In the genomic region with DNA sequence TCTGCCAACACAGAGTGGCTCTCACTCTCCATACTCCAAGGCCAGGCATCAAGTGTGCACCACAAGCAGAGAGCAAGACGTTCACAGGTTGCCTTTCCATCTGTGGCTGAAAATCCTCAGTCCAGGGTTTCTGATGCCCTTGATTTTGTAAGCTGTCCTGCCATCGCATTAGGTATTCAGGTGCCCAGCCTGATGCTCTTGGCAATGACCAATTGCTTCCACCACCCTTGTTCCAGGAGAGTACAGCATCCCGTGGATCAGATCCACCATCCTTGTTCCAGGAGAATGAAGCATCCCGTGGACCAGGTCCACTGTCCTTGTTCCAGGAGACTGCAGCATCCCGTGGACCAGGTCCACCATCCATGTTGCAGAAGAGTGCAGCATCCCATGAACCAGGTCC, we compare ENCODE assay signal across 16 cellular contexts.
"Had no signal": no experiment of that assay in that cellular context is flagged by ENCODE, and none has a peak within 500 bp of the region (broad histone marks: within the 10 kb centered on the region; RNA-seq: fewer than 3 reads in every experiment).

No MANE protein-coding gene starts in this region.

- H3K4me3 ChIP-seq: colonic mucosa, esophagus squamous epithelium, gastroesophageal sphincter, left lung, lower lobe of right lung, uterus had no signal

- ATAC-seq: gastroesophageal sphincter, left lung, lower lobe of right lung, sciatic nerve had no signal

- H3K36me3 Mint-ChIP-seq: immature natural killer cell, naive B cell had no signal

- H3K27me3 ChIP-seq: colonic mucosa, gastroesophageal sphincter, uterus had no signal

- H3K9me3 ChIP-seq: colonic mucosa, esophagus squamous epithelium, gastroesophageal sphincter, left lung, lower lobe of right lung, uterus had no signal

- H3K4me1 ChIP-seq: colonic mucosa, esophagus squamous epithelium, gastroesophageal sphincter, left lung, lower lobe of right lung, uterus had no signal

- H3K36me3 ChIP-seq: colonic mucosa, esophagus squamous epithelium, gastroesophageal sphincter, left lung, lower lobe of right lung, uterus had no signal

- H3K9me3 Mint-ChIP-seq: immature natural killer cell, naive B cell, nephron had no signal

- H3K27ac Mint-ChIP-seq: immature natural killer cell, nephron had no signal

- H3K4me1 Mint-ChIP-seq: immature natural killer cell, naive B cell had no signal

- H3K27ac ChIP-seq: colonic mucosa, esophagus squamous epithelium, gastroesophageal sphincter, left lung, lower lobe of right lung, uterus had no signal

- DNase-seq: colonic mucosa; dermis blood vessel endothelial cell; esophagus squamous epithelium; foreskin fibroblast; glutamatergic neuron; immature natural killer cell; lower lobe of right lung; mesenchymal stem cell; naive B cell; stimulated activated CD4-positive, alpha-beta T cell treated with anti-CD3 and anti-CD28 coated beads, Interleukin-12 subunit alpha, Interleukin-12 subunit beta, amount 100 ng/mL, for 4 hours; stimulated activated naive CD4-positive, alpha-beta T cell treated with Interleukin-2 at 50 U/mL for 16 hours; uterus had no signal

- H3K4me3 Mint-ChIP-seq: immature natural killer cell, nephron had no signal
